In genomic region chr12:10214877-10215267, GRCh38 we compare ENCODE assay signal across 1 cellular context.
TF ChIP-seq lines count a peak whose summit lies in the region.

No MANE protein-coding gene starts in this region.

TF ChIP-seq in HepG2, 621 proteins besides CTCF, POLR2A, EP300 and RAD21:
- TF ChIP-seq U2AF1 (optimal IDR thresholded peaks at IDR 0.05; ENCODE audit: low read depth, low read length): no peak
- no peak for TF ChIP-seq ZFP41 (CRISPR knock-in tag; IDR thresholded peaks at IDR 0.05; ENCODE audit: borderline replicate concordance)
- no peak for TF ChIP-seq RFXANK (CRISPR knock-in tag; IDR thresholded peaks at IDR 0.05)
- no peak for TF ChIP-seq RBM22 (optimal IDR thresholded peaks at IDR 0.05; ENCODE audit: low read length)
- TF ChIP-seq ZBTB14 (CRISPR knock-in tag; IDR thresholded peaks at IDR 0.05): no peak
- no peak for TF ChIP-seq ZNF121 (CRISPR knock-in tag; IDR thresholded peaks at IDR 0.05)
- TF ChIP-seq CAMTA2 (CRISPR knock-in tag; IDR thresholded peaks at IDR 0.05; ENCODE audit: borderline replicate concordance): no peak
- no peak for TF ChIP-seq KIAA2018 (CRISPR knock-in tag; IDR thresholded peaks at IDR 0.05; ENCODE audit: borderline replicate concordance)
- TF ChIP-seq THRA (CRISPR knock-in tag; IDR thresholded peaks at IDR 0.05; ENCODE audit: borderline replicate concordance): no peak
